ENCODE assay signal across 1 cellular context in the genomic region with DNA sequence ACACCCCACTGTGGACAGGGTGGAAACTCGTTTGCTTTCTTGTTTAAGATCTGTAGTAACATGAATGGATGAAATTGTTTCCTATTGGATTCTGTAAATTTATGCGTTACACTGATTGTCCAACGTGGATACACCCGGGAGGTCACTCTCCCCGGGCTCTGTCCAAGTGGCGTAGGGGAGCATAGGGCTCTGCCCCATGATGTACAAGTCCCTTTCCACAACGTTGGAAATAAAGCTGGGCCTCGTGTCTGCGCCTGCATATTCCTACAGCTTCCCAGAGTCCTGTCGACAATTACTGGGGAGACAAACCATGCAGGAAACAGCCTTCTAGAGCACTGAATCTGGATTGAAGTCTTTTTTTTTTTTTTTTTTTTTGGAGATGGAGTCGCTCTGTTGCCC.
A peak's percentile ranks its signal among the peaks of the same experiment; 100 is the strongest.
TF ChIP-seq lines count a peak whose summit lies in the region.

No MANE protein-coding gene starts in this region.

TF ChIP-seq in K562, 482 proteins besides CTCF, POLR2A, EP300 and RAD21 (continued from another document):
- TF ChIP-seq RCOR1 (IDR thresholded peaks at IDR 0.05; ENCODE audit: borderline replicate concordance in 1 of 2, low read depth in 2 of 2, low read length in 2 of 2) (no peak; a peak in 1 of 4 replicates), TCFL5 (CRISPR knock-in tag; conservative IDR thresholded peaks at IDR 0.05) (no peak), ZBED1 (IDR thresholded peaks at IDR 0.05) (no peak), JUND (IDR thresholded peaks at IDR 0.05; ENCODE audit: borderline replicate concordance, low read depth, low read length) (no peak), JUND (tag; IDR thresholded peaks at IDR 0.05; ENCODE audit: borderline replicate concordance, low read depth, low read length) (no peak), ZNF551 (CRISPR knock-in tag; IDR thresholded peaks at IDR 0.05) (0 out of 2 replicates have a peak, but pooled peaks have one; percentile 28), RFX7 (CRISPR knock-in tag; IDR thresholded peaks at IDR 0.05) (peak; percentile 62; the same call in 1 of the 2 replicates), KAT8 (IDR thresholded peaks at IDR 0.05; ENCODE audit: low read depth) (no peak), HNRNPUL1 (IDR thresholded peaks at IDR 0.05; ENCODE audit: low read length) (peak; percentile 98), NR2F6 (CRISPR knock-in tag; IDR thresholded peaks at IDR 0.05) (no peak), ZNF561 (CRISPR knock-in tag; conservative IDR thresholded peaks at IDR 0.05) (no peak), ZNF764 (CRISPR knock-in tag; IDR thresholded peaks at IDR 0.05; ENCODE audit: low read depth) (no peak), NR2C1 (IDR thresholded peaks at IDR 0.05) (no peak), NR2C1 (tag; IDR thresholded peaks at IDR 0.05) (no peak), ZNF780A (CRISPR knock-in tag; IDR thresholded peaks at IDR 0.05) (no peak), GABPB2 (CRISPR knock-in tag; conservative IDR thresholded peaks at IDR 0.05) (no peak), ZNF445 (CRISPR knock-in tag; IDR thresholded peaks at IDR 0.05; ENCODE audit: low read depth) (no peak), BRF1 (IDR thresholded peaks at IDR 0.05; ENCODE audit: borderline replicate concordance, extremely low read depth, insufficient read length) (no peak), STAG1 (CRISPR knock-in tag; IDR thresholded peaks at IDR 0.05; ENCODE audit: borderline replicate concordance) (no peak), ZNF282 (CRISPR knock-in tag; IDR thresholded peaks at IDR 0.05) (no peak), MED1 (CRISPR knock-in tag; IDR thresholded peaks at IDR 0.05; ENCODE audit: borderline replicate concordance) (no peak), ZNF175 (CRISPR knock-in tag; IDR thresholded peaks at IDR 0.05; ENCODE audit: low read depth) (no peak), MCM3 (IDR thresholded peaks at IDR 0.05) (no peak), ZNF347 (CRISPR knock-in tag; IDR thresholded peaks at IDR 0.05; ENCODE audit: low read depth) (no peak), ZNF586 (CRISPR knock-in tag; conservative IDR thresholded peaks at IDR 0.05) (no peak; the same call in 1 of the 2 replicates), TAF7 (tag; IDR thresholded peaks at IDR 0.05) (no peak), BHLHE40 (IDR thresholded peaks at IDR 0.05; ENCODE audit: low read length) (no peak), NR3C1 (CRISPR knock-in tag; IDR thresholded peaks at IDR 0.05) (no peak), KAT7 (CRISPR knock-in tag; IDR thresholded peaks at IDR 0.05; ENCODE audit: borderline replicate concordance) (peak; percentile 76; the same call in 1 of the 2 replicates), GATAD2A (IDR thresholded peaks at IDR 0.05) (no peak), CBX8 (IDR thresholded peaks at IDR 0.05; ENCODE audit: borderline replicate concordance, extremely low read depth, low read depth, low read length, poor library complexity, severe bottlenecking) (no peak)
- TF ChIP-seq, protein P1, sequence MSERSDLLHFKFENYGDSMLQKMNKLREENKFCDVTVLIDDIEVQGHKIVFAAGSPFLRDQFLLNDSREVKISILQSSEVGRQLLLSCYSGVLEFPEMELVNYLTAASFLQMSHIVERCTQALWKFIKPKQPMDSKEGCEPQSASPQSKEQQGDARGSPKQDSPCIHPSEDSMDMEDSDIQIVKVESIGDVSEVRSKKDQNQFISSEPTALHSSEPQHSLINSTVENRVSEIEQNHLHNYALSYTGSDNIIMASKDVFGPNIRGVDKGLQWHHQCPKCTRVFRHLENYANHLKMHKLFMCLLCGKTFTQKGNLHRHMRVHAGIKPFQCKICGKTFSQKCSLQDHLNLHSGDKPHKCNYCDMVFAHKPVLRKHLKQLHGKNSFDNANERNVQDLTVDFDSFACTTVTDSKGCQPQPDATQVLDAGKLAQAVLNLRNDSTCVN (CRISPR knock-in tag; IDR thresholded peaks at IDR 0.05): no peak
- TF ChIP-seq, protein P2, sequence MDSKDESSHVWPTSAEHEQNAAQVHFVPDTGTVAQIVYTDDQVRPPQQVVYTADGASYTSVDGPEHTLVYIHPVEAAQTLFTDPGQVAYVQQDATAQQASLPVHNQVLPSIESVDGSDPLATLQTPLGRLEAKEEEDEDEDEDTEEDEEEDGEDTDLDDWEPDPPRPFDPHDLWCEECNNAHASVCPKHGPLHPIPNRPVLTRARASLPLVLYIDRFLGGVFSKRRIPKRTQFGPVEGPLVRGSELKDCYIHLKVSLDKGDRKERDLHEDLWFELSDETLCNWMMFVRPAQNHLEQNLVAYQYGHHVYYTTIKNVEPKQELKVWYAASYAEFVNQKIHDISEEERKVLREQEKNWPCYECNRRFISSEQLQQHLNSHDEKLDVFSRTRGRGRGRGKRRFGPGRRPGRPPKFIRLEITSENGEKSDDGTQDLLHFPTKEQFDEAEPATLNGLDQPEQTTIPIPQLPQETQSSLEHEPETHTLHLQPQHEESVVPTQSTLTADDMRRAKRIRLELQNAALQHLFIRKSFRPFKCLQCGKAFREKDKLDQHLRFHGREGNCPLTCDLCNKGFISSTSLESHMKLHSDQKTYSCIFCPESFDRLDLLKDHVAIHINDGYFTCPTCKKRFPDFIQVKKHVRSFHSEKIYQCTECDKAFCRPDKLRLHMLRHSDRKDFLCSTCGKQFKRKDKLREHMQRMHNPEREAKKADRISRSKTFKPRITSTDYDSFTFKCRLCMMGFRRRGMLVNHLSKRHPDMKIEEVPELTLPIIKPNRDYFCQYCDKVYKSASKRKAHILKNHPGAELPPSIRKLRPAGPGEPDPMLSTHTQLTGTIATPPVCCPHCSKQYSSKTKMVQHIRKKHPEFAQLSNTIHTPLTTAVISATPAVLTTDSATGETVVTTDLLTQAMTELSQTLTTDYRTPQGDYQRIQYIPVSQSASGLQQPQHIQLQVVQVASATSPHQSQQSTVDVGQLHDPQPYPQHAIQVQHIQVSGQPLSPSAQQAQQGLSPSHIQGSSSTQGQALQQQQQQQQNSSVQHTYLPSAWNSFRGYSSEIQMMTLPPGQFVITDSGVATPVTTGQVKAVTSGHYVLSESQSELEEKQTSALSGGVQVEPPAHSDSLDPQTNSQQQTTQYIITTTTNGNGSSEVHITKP (IDR thresholded peaks at IDR 0.05; ENCODE audit: partially characterized antibody): peak; percentile 73
- TF ChIP-seq, protein P3, sequence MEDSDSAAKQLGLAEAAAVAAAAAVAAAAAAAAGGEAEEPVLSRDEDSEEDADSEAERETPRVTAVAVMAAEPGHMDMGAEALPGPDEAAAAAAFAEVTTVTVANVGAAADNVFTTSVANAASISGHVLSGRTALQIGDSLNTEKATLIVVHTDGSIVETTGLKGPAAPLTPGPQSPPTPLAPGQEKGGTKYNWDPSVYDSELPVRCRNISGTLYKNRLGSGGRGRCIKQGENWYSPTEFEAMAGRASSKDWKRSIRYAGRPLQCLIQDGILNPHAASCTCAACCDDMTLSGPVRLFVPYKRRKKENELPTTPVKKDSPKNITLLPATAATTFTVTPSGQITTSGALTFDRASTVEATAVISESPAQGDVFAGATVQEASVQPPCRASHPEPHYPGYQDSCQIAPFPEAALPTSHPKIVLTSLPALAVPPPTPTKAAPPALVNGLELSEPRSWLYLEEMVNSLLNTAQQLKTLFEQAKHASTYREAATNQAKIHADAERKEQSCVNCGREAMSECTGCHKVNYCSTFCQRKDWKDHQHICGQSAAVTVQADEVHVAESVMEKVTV (CRISPR knock-in tag; IDR thresholded peaks at IDR 0.05): no peak
- TF ChIP-seq, protein P4, sequence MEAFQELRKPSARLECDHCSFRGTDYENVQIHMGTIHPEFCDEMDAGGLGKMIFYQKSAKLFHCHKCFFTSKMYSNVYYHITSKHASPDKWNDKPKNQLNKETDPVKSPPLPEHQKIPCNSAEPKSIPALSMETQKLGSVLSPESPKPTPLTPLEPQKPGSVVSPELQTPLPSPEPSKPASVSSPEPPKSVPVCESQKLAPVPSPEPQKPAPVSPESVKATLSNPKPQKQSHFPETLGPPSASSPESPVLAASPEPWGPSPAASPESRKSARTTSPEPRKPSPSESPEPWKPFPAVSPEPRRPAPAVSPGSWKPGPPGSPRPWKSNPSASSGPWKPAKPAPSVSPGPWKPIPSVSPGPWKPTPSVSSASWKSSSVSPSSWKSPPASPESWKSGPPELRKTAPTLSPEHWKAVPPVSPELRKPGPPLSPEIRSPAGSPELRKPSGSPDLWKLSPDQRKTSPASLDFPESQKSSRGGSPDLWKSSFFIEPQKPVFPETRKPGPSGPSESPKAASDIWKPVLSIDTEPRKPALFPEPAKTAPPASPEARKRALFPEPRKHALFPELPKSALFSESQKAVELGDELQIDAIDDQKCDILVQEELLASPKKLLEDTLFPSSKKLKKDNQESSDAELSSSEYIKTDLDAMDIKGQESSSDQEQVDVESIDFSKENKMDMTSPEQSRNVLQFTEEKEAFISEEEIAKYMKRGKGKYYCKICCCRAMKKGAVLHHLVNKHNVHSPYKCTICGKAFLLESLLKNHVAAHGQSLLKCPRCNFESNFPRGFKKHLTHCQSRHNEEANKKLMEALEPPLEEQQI (IDR thresholded peaks at IDR 0.05): no peak
- TF ChIP-seq, protein P5, sequence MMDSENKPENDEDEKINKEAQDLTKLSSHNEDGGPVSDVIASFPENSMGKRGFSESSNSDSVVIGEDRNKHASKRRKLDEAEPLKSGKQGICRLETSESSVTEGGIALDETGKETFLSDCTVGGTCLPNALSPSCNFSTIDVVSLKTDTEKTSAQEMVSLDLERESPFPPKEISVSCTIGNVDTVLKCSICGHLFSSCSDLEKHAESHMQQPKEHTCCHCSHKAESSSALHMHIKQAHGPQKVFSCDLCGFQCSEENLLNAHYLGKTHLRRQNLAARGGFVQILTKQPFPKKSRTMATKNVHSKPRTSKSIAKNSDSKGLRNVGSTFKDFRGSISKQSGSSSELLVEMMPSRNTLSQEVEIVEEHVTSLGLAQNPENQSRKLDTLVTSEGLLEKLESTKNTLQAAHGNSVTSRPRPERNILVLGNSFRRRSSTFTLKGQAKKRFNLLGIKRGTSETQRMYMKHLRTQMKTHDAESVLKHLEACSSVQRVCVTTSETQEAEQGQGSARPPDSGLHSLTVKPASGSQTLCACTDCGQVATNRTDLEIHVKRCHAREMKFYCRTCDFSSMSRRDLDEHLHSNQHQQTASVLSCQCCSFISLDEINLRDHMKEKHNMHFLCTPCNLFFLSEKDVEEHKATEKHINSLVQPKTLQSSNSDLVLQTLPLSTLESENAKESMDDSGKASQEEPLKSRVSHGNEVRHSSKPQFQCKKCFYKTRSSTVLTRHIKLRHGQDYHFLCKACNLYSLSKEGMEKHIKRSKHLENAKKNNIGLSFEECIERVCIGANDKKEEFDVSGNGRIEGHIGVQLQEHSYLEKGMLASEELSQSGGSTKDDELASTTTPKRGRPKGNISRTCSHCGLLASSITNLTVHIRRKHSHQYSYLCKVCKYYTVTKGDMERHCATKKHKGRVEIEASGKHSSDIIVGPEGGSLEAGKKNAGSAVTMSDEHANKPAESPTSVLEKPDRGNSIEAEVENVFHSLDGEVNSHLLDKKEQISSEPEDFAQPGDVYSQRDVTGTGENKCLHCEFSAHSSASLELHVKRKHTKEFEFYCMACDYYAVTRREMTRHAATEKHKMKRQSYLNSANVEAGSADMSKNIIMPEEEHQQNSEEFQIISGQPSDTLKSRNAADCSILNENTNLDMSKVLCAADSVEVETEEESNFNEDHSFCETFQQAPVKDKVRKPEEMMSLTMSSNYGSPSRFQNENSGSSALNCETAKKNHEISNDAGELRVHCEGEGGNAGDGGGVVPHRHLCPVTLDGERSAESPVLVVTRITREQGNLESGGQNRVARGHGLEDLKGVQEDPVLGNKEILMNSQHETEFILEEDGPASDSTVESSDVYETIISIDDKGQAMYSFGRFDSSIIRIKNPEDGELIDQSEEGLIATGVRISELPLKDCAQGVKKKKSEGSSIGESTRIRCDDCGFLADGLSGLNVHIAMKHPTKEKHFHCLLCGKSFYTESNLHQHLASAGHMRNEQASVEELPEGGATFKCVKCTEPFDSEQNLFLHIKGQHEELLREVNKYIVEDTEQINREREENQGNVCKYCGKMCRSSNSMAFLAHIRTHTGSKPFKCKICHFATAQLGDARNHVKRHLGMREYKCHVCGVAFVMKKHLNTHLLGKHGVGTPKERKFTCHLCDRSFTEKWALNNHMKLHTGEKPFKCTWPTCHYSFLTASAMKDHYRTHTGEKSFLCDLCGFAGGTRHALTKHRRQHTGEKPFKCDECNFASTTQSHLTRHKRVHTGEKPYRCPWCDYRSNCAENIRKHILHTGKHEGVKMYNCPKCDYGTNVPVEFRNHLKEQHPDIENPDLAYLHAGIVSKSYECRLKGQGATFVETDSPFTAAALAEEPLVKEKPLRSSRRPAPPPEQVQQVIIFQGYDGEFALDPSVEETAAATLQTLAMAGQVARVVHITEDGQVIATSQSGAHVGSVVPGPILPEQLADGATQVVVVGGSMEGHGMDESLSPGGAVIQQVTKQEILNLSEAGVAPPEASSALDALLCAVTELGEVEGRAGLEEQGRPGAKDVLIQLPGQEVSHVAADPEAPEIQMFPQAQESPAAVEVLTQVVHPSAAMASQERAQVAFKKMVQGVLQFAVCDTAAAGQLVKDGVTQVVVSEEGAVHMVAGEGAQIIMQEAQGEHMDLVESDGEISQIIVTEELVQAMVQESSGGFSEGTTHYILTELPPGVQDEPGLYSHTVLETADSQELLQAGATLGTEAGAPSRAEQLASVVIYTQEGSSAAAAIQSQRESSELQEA (IDR thresholded peaks at IDR 0.05; ENCODE audit: low read depth): no peak
- TF ChIP-seq, protein P6, sequence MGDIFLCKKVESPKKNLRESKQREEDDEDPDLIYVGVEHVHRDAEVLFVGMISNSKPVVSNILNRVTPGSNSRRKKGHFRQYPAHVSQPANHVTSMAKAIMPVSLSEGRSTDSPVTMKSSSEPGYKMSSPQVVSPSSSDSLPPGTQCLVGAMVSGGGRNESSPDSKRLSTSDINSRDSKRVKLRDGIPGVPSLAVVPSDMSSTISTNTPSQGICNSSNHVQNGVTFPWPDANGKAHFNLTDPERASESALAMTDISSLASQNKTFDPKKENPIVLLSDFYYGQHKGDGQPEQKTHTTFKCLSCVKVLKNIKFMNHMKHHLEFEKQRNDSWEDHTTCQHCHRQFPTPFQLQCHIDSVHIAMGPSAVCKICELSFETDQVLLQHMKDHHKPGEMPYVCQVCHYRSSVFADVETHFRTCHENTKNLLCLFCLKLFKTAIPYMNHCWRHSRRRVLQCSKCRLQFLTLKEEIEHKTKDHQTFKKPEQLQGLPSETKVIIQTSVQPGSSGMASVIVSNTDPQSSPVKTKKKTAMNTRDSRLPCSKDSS (IDR thresholded peaks at IDR 0.05; ENCODE audit: low read depth, partially characterized antibody): no peak
